In genomic region chr10:88114368-88114767, GRCh38 we compare ENCODE assay signal across 8 cellular contexts.
DNase-seq lines count a peak whose midpoint lies in the region; ATAC-seq and TF ChIP-seq lines count a peak whose summit lies in the region.

No MANE protein-coding gene starts in this region.

- no peak overlapping the region for H2AK5ac ChIP-seq in H9 (ENCODE audit: insufficient read length, low read length)

- H3K4me1 Mint-ChIP-seq in H9 (peaks cover 7 to 11% of the 10 kb centered on the region in 2 experiments), naive B cell (peaks cover 0 to 51% (median 26%) of the 10 kb centered on the region in 3 donors)
- peaks cover 9 to 12% of the 10 kb centered on the region in 2 donors for H3K4me1 Mint-ChIP-seq in effector memory CD8-positive, alpha-beta T cell (ENCODE audit: low read depth in 2 of 2)

- no peaks in the 10 kb centered on the region for H3K79me1 ChIP-seq in H9 (ENCODE audit: insufficient read depth, low read depth, low read length, poor library complexity, severe bottlenecking)

- DNase-seq in DMS153 (lab: John Stamatoyannopoulos, UW), result peak; percentile 66
- peak; percentile 73 for DNase-seq in H9
- peak; percentile 89 for DNase-seq in NCI-H69 (lab: John Stamatoyannopoulos, UW)
- DNase-seq in effector memory CD8-positive, alpha-beta T cell, result no peak
- peak; percentile 34 for DNase-seq in naive B cell
- DNase-seq in amniotic stem cell (lab: John Stamatoyannopoulos, UW), result no peak
- DNase-seq in activated effector memory CD4-positive, alpha-beta T cell treated with Interleukin-2 at 50 U/mL for 16 hours, result no peak

- H3K56ac ChIP-seq in H9 (ENCODE audit: insufficient read length, low read depth, low read length), result no peak overlapping the region

- WGBS in H9 (ENCODE audit: extremely low coverage, insufficient read length, low lambda C conversion rate), result no CpG with 5 or more reads among the region's 7 CpGs

- H4K20me1 ChIP-seq in H9 (ENCODE audit: control insufficient read depth, insufficient read depth, insufficient read length), result no peaks in the 10 kb centered on the region

- no peak overlapping the region for H3K4me2 ChIP-seq in H9 (ENCODE audit: insufficient read depth, insufficient read length, low read length)

- H4K8ac ChIP-seq in H9 (replicated peaks; ENCODE audit: insufficient read length, low read depth, low read length), result no peak overlapping the region

- H2BK20ac ChIP-seq in H9 (ENCODE audit: low read depth, low read length, poor library complexity, severe bottlenecking), result no peak overlapping the region

- H3K4ac ChIP-seq in H9 (ENCODE audit: low read depth, low read length), result no peak overlapping the region

- H3K9me3 Mint-ChIP-seq in H9 (no peaks in the 10 kb centered on the region; a peak in 1 of 5 replicates), naive B cell (peaks cover 0 to 3% (median 0%) of the 10 kb centered on the region in 7 donors)
- no peaks in the 10 kb centered on the region for H3K9me3 Mint-ChIP-seq in effector memory CD8-positive, alpha-beta T cell

- peak; percentile 55 for ATAC-seq in effector memory CD8-positive, alpha-beta T cell (replicated peaks)
- ATAC-seq in naive B cell (ENCODE audit: low read depth in 2 of 2), result peak; percentile 48 to 50
- ATAC-seq in GM18519 (IDR thresholded peaks at IDR 0.05; ENCODE audit: low FRiP score, unreplicated experiment), result no peak

- H2BK120ac ChIP-seq in H9 (ENCODE audit: low read depth, low read length, poor library complexity, severe bottlenecking), result no peak overlapping the region

- TF ChIP-seq CTCF in H9 (conservative IDR thresholded peaks at IDR 0.05), result peak; percentile 69

- H3K27me3 ChIP-seq in H9 (ENCODE audit: insufficient read depth, low read length), result no peaks in the 10 kb centered on the region

- H3K27ac Mint-ChIP-seq in H9 (peak overlapping the region in 1 of 3 experiments; percentile 8; a peak in 1 of 7 replicates), naive B cell (peak overlapping the region in 5 of 6 donors; percentile 28 to 95 (median 85))
- H3K27ac Mint-ChIP-seq in effector memory CD8-positive, alpha-beta T cell, result peak overlapping the region; percentile 44 to 59

- H3K27me3 Mint-ChIP-seq in H9 (ENCODE audit: low read depth), result no peaks in the 10 kb centered on the region
- no peaks in the 10 kb centered on the region for H3K27me3 Mint-ChIP-seq in effector memory CD8-positive, alpha-beta T cell
- H3K27me3 Mint-ChIP-seq in naive B cell, result no peaks in the 10 kb centered on the region

- no peak overlapping the region for H4K5ac ChIP-seq in H9 (ENCODE audit: insufficient read length, low read depth, low read length)

- no peak overlapping the region for H2AFZ ChIP-seq in H9 (ENCODE audit: low read length)

- no peak overlapping the region for H3K23ac ChIP-seq in H9 (ENCODE audit: insufficient read length, low read depth, low read length)

- 0 out of 2 replicates have a peak, but pooled peaks cover 2% of the 10 kb centered on the region for H3K4me1 ChIP-seq in H9 (ENCODE audit: insufficient read depth, low read length)

- no peaks in the 10 kb centered on the region for H3K23me2 ChIP-seq in H9 (ENCODE audit: insufficient read length, low read depth, low read length, poor library complexity, severe bottlenecking)

- H3T11ph ChIP-seq in H9 (ENCODE audit: low read length), result no peak overlapping the region

- H3K9ac ChIP-seq in H9 (ENCODE audit: extremely low read depth, insufficient read length, low read length), result no peak overlapping the region

- no peak overlapping the region for H3K18ac ChIP-seq in H9 (ENCODE audit: insufficient read length, low read depth, low read length)

- H2BK15ac ChIP-seq in H9 (ENCODE audit: low read depth, low read length), result no peak overlapping the region

- no peak overlapping the region for H2BK5ac ChIP-seq in H9 (ENCODE audit: insufficient read length, low read length)

- no peak overlapping the region for H3K14ac ChIP-seq in H9 (ENCODE audit: insufficient read depth, low read length)

- no peak overlapping the region for H4K91ac ChIP-seq in H9 (ENCODE audit: insufficient read length, low read depth, low read length)

- H3K79me2 ChIP-seq in H9 (ENCODE audit: insufficient read depth, low read length), result no peaks in the 10 kb centered on the region

- H3K27ac ChIP-seq in H9 (ENCODE audit: insufficient read length, low read depth, low read length), result no peak overlapping the region

- H2BK12ac ChIP-seq in H9 (ENCODE audit: insufficient read length, low read depth, low read length), result no peak overlapping the region

- no peaks in the 10 kb centered on the region for H3K9me3 ChIP-seq in H9 (ENCODE audit: control insufficient read depth, low read depth, low read length)

- H3K4me3 Mint-ChIP-seq in H9, result no peak overlapping the region
- H3K4me3 Mint-ChIP-seq in effector memory CD8-positive, alpha-beta T cell, result no peak overlapping the region
- peak overlapping the region in 7 of 8 donors; percentile 11 to 85 (median 81) for H3K4me3 Mint-ChIP-seq in naive B cell

- H3K36me3 Mint-ChIP-seq in H9 (ENCODE audit: insufficient read depth in 1 of 3, low read depth in 3 of 3), result no peaks in the 10 kb centered on the region
- H3K36me3 Mint-ChIP-seq in effector memory CD8-positive, alpha-beta T cell (ENCODE audit: insufficient read depth), result no peaks in the 10 kb centered on the region
- no peaks in the 10 kb centered on the region for H3K36me3 Mint-ChIP-seq in naive B cell

Comparison
In these comparisons a context has a peak if more than half of its experiments do, and no peak if none do; other contexts are left out.
1. DNase-seq: peak in DMS153 (single experiment), H9 (single experiment), NCI-H69 (single experiment) and naive B cell (single experiment); none in effector memory CD8-positive, alpha-beta T cell (0 of 3), amniotic stem cell (single experiment) and activated effector memory CD4-positive, alpha-beta T cell treated with Interleukin-2 at 50 U/mL for 16 hours (single experiment).
2. H3K4me3 Mint-ChIP-seq: peak in naive B cell (7 of 8); none in H9 (0 of 2) and effector memory CD8-positive, alpha-beta T cell (0 of 2).